Comparison of ENCODE assay signal across 19 cellular contexts in the genomic region with DNA sequence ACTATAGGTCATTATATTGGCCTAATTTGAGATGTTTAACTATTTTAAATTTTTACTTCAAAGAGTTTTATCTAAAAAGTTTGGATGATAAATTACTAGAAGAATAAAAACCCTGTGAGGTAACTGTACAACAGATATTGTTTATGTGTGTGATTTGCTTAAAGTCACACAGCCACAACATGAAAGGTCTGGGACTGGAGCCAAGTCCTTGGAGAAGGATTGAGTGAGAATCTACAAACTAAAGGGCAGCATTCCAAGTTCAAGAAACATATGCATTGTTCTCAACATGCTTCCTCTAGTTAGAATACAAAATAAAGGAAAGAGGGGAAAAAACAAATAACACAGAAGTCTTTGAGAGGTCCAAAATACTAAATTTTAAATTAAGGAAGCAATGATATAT.
DNase-seq lines count a peak whose midpoint lies in the region; ATAC-seq, FAIRE-seq and TF ChIP-seq lines count a peak whose summit lies in the region.
"Had no signal": no experiment of that assay in that cellular context is flagged by ENCODE, and none has a peak within 500 bp of the region (broad histone marks: within the 10 kb centered on the region; RNA-seq: fewer than 3 reads in every experiment).

No MANE protein-coding gene starts in this region.

- no peaks in the 10 kb centered on the region for H3K9me3 ChIP-seq in cardiac muscle cell (ENCODE audit: low read depth)
- no peaks in the 10 kb centered on the region for H3K9me3 ChIP-seq in hepatocyte (ENCODE audit: low read depth)
- H3K9me3 ChIP-seq: A549 had no signal

- H3K79me2 ChIP-seq in hepatocyte: no peaks in the 10 kb centered on the region

- H3K4me1 ChIP-seq in cardiac muscle cell (ENCODE audit: low read depth) (no peaks in the 10 kb centered on the region), hepatocyte (ENCODE audit: insufficient read depth) (peaks cover 20% of the 10 kb centered on the region)
- H3K4me1 ChIP-seq: A549 had no signal

- TF ChIP-seq CTCF in cardiac muscle cell (IDR thresholded peaks at IDR 0.05; ENCODE audit: low read depth, low read length) (no peak), hepatocyte (IDR thresholded peaks at IDR 0.05; ENCODE audit: poor library complexity) (no peak)

- in situ Hi-C loops in SK-MEL-5 (cut with HindIII; ENCODE audit: low pct_unique_long_range_greater_than_20kb, low sequenced_read_pairs): no loop called here

- H3K27ac ChIP-seq in cardiac muscle cell: no peak overlapping the region
- H3K27ac ChIP-seq in hepatocyte: no peak overlapping the region
- H3K27ac ChIP-seq: A549 had no signal

- H3K27me3 ChIP-seq in cardiac muscle cell (no peaks in the 10 kb centered on the region), hepatocyte (no peaks in the 10 kb centered on the region)

- intact Hi-C loops in Right ventricle myocardium inferior (cut with DNase I): no loop called here

- H3K4me3 ChIP-seq in cardiac muscle cell (no peak overlapping the region), hepatocyte (no peak overlapping the region)
- H3K4me3 ChIP-seq: A549 had no signal

- no peak for ATAC-seq in Right ventricle myocardium inferior
- ATAC-seq: A549, HCT116 had no signal

- no peak overlapping the region for H2AFZ ChIP-seq in hepatocyte

- no peaks in the 10 kb centered on the region for H3K9me2 ChIP-seq in hepatocyte (replicated peaks; ENCODE audit: insufficient read depth)

- DNase-seq in cardiac muscle cell (ENCODE audit: low read depth in 1 of 2, low spot score in 1 of 2): peak; percentile 17 to 35
- DNase-seq in Right ventricle myocardium inferior (ENCODE audit: missing footprints): no peak
- peak; percentile 58 for DNase-seq in SK-MEL-5 (ENCODE audit: low read depth, low spot score)
- DNase-seq in hepatocyte (ENCODE audit: low spot score): peak; percentile 26
- DNase-seq in pons (ENCODE audit: low spot score): no peak
- DNase-seq in SHP77 treated with DMSO at 0.1 percent for 48 hours (lab: John Stamatoyannopoulos, UW): no peak
- DNase-seq in NCI-H187 (lab: John Stamatoyannopoulos, UW): no peak
- no peak for DNase-seq in HTR-8/SVneo (ENCODE audit: insufficient read length, low spot score)
- DNase-seq: AML-193, Calu3, DMS79 treated with DMSO at 0.1 percent for 48 hours, KBM-7, NCI-H1092 treated with DMSO at 0.1 percent for 48 hours, NCI-H1694 treated with DMSO at 0.1 percent for 48 hours, NCI-H526, Right ventricle myocardium superior had no signal

- H4K20me1 ChIP-seq in hepatocyte (ENCODE audit: insufficient read depth, poor library complexity, severe bottlenecking): no peaks in the 10 kb centered on the region

- H3K36me3 ChIP-seq in cardiac muscle cell (no peaks in the 10 kb centered on the region), hepatocyte (replicated peaks; ENCODE audit: insufficient read depth, low read depth) (no peaks in the 10 kb centered on the region)

- no peak for FAIRE-seq in HTR-8/SVneo (lab: Jason Lieb, UNC)
- FAIRE-seq: A549, GM12891 had no signal

- no peak overlapping the region for H3K4me2 ChIP-seq in hepatocyte
- H3K4me2 ChIP-seq: A549 had no signal

Comparison
In these comparisons a context has a peak if more than half of its experiments do, and no peak if none do; other contexts are left out.
1. DNase-seq: peak in cardiac muscle cell (2 of 2), SK-MEL-5 (single experiment) and hepatocyte (single experiment); none in Right ventricle myocardium inferior (single experiment), pons (single experiment), SHP77 treated with DMSO at 0.1 percent for 48 hours (single experiment), NCI-H187 (0 of 2) and HTR-8/SVneo (single experiment).